ENCODE assay signal across 8 cellular contexts in the genomic region with DNA sequence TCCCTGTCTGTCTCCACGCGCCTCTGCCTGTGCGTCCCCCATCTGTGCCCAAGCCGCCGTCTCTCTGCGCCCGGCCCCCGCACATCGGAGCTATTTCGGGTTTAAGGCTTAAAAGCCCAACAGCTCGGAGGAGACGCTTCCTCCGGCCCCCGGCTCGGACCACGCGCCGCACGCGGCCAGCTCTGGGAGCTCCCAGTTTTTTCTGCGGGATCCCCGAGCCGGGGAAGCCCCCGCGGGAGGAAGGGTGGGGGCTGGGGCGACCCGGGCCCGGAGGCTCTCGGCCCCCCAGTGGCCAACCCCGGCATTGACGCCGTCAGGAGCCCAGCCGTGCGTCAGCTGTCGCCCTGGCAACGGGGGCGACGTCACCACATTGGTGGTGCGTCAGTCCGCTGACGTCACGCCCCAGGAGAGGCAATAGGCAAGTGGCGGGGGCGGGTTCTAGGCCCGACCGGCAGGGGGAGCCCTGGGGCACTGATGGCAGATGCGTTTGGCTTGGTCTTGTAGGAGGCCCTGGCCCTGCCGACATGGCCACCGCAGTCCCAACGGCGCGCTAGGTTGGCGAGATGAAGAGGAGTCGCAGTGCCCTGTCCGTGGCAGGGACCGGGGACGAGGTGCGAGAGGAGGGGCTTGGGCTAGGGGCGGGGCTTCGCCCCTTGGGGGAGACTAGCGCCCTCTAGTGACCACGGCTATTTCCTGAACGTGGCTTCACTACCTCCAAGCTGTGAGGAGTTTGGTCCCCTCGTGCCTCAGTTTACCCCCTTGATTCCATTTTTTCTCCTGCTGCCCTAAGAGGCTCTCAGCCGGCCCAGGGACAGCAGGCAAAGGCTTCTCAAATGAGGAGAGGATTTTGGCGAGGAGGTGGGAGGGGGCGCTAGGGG. TPM values are rescaled to one million over a fixed set of nuclear protein-coding genes. Genes with fewer than 3 reads are reported as not detected.
DNase-seq lines count a peak whose midpoint lies in the region; ATAC-seq, FAIRE-seq and TF ChIP-seq lines count a peak whose summit lies in the region.

No MANE protein-coding gene starts in this region.

- CTCF ChIA-PET in activated naive CD4-positive, alpha-beta T cell treated with anti-CD3 and anti-CD28 coated beads, Interleukin-2, amount 10 ng/mL, durations not matched to agents 7 days and 5 days (lab: Charles Lee) = interaction anchor here (1.1 to 16.2 kb wide), 10 partner anchors 12 to 158 kb away, joined by 3 to 382 read pairs (median 7); a partner anchor contains a TSS

- 3% methylated on average over 66 to 67 of the region's 67 CpGs for WGBS in pancreas, 2 donors

- no peaks in the 10 kb centered on the region for H3K36me3 ChIP-seq in SK-N-MC (ENCODE audit: insufficient read depth, low read length)
- H3K36me3 ChIP-seq in pancreas = no peaks in the 10 kb centered on the region
- H3K36me3 ChIP-seq in tibial artery = no peaks in the 10 kb centered on the region

- TF ChIP-seq CTCF in glutamatergic neuron (IDR thresholded peaks at IDR 0.05; ENCODE audit: partially characterized antibody, unreplicated experiment) (peak; percentile 100), pancreas (IDR thresholded peaks at IDR 0.05) (peak; percentile 84 to 93 (median 90)), tibial artery (IDR thresholded peaks at IDR 0.05) (peak; percentile 56 to 58)

- H3K4me3 ChIP-seq in SK-N-MC (peak overlapping the region; percentile 100), pancreas (peak overlapping the region; percentile 21 to 49 (median 36)), tibial artery (peak overlapping the region; percentile 24 to 34)

- FAIRE-seq in pancreas (lab: Jason Lieb, UNC) = no peak

- intact Hi-C loops in pancreas (cut with DNase I) (no loop called here), tibial artery (cut with DNase I; ENCODE audit: low total_unique reads) (loop anchor here (5.0 kb wide), 1 partner anchor 1776 kb away; no protein-coding TSS in a partner anchor)

- peaks cover 73% of the 10 kb centered on the region for H3K4me1 Mint-ChIP-seq in activated naive CD4-positive, alpha-beta T cell treated with anti-CD3 and anti-CD28 coated beads, Interleukin-2, amount 10 ng/mL, durations not matched to agents 7 days and 5 days
- peaks cover 21% of the 10 kb centered on the region for H3K4me1 Mint-ChIP-seq in glutamatergic neuron (ENCODE audit: low read depth, unreplicated experiment)

- peak; percentile 82 for DNase-seq in EH (ENCODE audit: low read depth)
- peak; percentile 80 for DNase-seq in M059J (ENCODE audit: low read depth)
- DNase-seq in SK-N-MC (ENCODE audit: low read depth, low spot score) = peak; percentile 67
- DNase-seq in activated naive CD4-positive, alpha-beta T cell treated with anti-CD3 and anti-CD28 coated beads, Interleukin-2, amount 10 ng/mL, durations not matched to agents 7 days and 5 days = peak; percentile 97
- DNase-seq in glutamatergic neuron = peak; percentile 96
- peak; percentile 85 to 97 (median 94) for DNase-seq in pancreas
- peak; percentile 66 to 79 for DNase-seq in tibial artery

- H3K36me3 Mint-ChIP-seq in activated naive CD4-positive, alpha-beta T cell treated with anti-CD3 and anti-CD28 coated beads, Interleukin-2, amount 10 ng/mL, durations not matched to agents 7 days and 5 days = peaks cover 10% of the 10 kb centered on the region
- H3K36me3 Mint-ChIP-seq in glutamatergic neuron (ENCODE audit: unreplicated experiment) = no peaks in the 10 kb centered on the region

- H3K27ac Mint-ChIP-seq in activated naive CD4-positive, alpha-beta T cell treated with anti-CD3 and anti-CD28 coated beads, Interleukin-2, amount 10 ng/mL, durations not matched to agents 7 days and 5 days = peak overlapping the region; percentile 90
- no peak overlapping the region for H3K27ac Mint-ChIP-seq in glutamatergic neuron (ENCODE audit: unreplicated experiment)

- H3K9ac ChIP-seq in SK-N-MC (ENCODE audit: insufficient read length) = peak overlapping the region; percentile 77

- H3K9me3 ChIP-seq in SK-N-MC (ENCODE audit: low read depth, low read length) = peaks cover 4% of the 10 kb centered on the region; the same call in 1 of the 2 replicates
- no peaks in the 10 kb centered on the region for H3K9me3 ChIP-seq in pancreas
- H3K9me3 ChIP-seq in tibial artery = peaks cover 0 to 5% (median 5%) of the 10 kb centered on the region in 3 donors

- H3K4me3 Mint-ChIP-seq in activated naive CD4-positive, alpha-beta T cell treated with anti-CD3 and anti-CD28 coated beads, Interleukin-2, amount 10 ng/mL, durations not matched to agents 7 days and 5 days = peak overlapping the region; percentile 61
- peak overlapping the region; percentile 78 for H3K4me3 Mint-ChIP-seq in glutamatergic neuron (ENCODE audit: unreplicated experiment)

- peaks cover 4 to 7% (median 5%) of the 10 kb centered on the region in 3 donors for H3K4me1 ChIP-seq in pancreas
- H3K4me1 ChIP-seq in tibial artery = peaks cover 0 to 45% (median 39%) of the 10 kb centered on the region in 4 donors

- no peaks in the 10 kb centered on the region for H3K9me3 Mint-ChIP-seq in activated naive CD4-positive, alpha-beta T cell treated with anti-CD3 and anti-CD28 coated beads, Interleukin-2, amount 10 ng/mL, durations not matched to agents 7 days and 5 days
- H3K9me3 Mint-ChIP-seq in glutamatergic neuron (ENCODE audit: unreplicated experiment) = peaks cover 14% of the 10 kb centered on the region

- peaks cover 0 to 18% (median 3%) of the 10 kb centered on the region in 4 donors for H3K27me3 ChIP-seq in pancreas
- H3K27me3 ChIP-seq in tibial artery = peaks cover 0 to 63% of the 10 kb centered on the region in 2 donors

- ATAC-seq in GM21737 (IDR thresholded peaks at IDR 0.05; ENCODE audit: unreplicated experiment) (peak; percentile 44), pancreas (peak; percentile 87 to 91 (median 89))

- H3K27me3 Mint-ChIP-seq in activated naive CD4-positive, alpha-beta T cell treated with anti-CD3 and anti-CD28 coated beads, Interleukin-2, amount 10 ng/mL, durations not matched to agents 7 days and 5 days = peaks cover 56% of the 10 kb centered on the region
- H3K27me3 Mint-ChIP-seq in glutamatergic neuron (ENCODE audit: unreplicated experiment) = peaks cover 19% of the 10 kb centered on the region

- peak overlapping the region; percentile 13; the same call in 1 of the 2 replicates for H3K27ac ChIP-seq in SK-N-MC
- peak overlapping the region; percentile 6 to 55 (median 22) for H3K27ac ChIP-seq in pancreas
- H3K27ac ChIP-seq in tibial artery = no peak overlapping the region

RNA-seq across cellular contexts. Expression of a gene that starts 3.7 kb away (rescaled TPM):
- total RNA-seq in M059J (2014; rRNA removed; shearing (Covaris generic)) = 0.81 and 2.3 TPM in 2 replicates
- total RNA-seq in glutamatergic neuron (ENCODE audit: unreplicated experiment) = 5.7 TPM
- 10 to 100 TPM in 4 of 6 donors, 1 to 10 TPM in 2; 6.6 to 12.6 (median 11.2) TPM for total RNA-seq in pancreas
- polyA plus RNA-seq in pancreas = 1 to 10 TPM; 5.0 to 8.5 TPM

RNA-seq across cellular contexts. Expression of a gene that starts 13.3 kb away (rescaled TPM):
- 109 and 233 TPM in 2 replicates for total RNA-seq in M059J (2014; rRNA removed; shearing (Covaris generic))
- 128 TPM for total RNA-seq in glutamatergic neuron (ENCODE audit: unreplicated experiment)
- total RNA-seq in pancreas = 10 to 100 TPM; 41.3 to 61.0 (median 48.5) TPM
- polyA plus RNA-seq in pancreas = 100 to 1,000 TPM; 226 to 266 TPM

RNA-seq across cellular contexts. Expression of a gene that starts 36.2 kb away (rescaled TPM):
- 88.7 and 89.3 TPM in 2 replicates for total RNA-seq in M059J (2014; rRNA removed; shearing (Covaris generic))
- total RNA-seq in glutamatergic neuron (ENCODE audit: unreplicated experiment) (90.4 TPM), pancreas (10 to 100 TPM; 42.5 to 90.3 (median 53.3) TPM)
- polyA plus RNA-seq in pancreas = 100 to 1,000 TPM; 203 to 302 TPM

Comparison
In these comparisons a context has a peak if more than half of its experiments do, and no peak if none do; other contexts are left out.
1. H3K27ac ChIP-seq: peak in SK-N-MC (single experiment) and pancreas (4 of 4); none in tibial artery (0 of 2).
2. H3K4me3 ChIP-seq: peak in every context shown above with its lines; median percentile 100 in SK-N-MC; 36 in pancreas; 29 in tibial artery.
3. Peak in every context shown above with its lines, with median percentiles within 50 percentile points of each other: DNase-seq and CTCF ChIP-seq.